ENCODE assay signal across 11 cellular contexts in the genomic region with DNA sequence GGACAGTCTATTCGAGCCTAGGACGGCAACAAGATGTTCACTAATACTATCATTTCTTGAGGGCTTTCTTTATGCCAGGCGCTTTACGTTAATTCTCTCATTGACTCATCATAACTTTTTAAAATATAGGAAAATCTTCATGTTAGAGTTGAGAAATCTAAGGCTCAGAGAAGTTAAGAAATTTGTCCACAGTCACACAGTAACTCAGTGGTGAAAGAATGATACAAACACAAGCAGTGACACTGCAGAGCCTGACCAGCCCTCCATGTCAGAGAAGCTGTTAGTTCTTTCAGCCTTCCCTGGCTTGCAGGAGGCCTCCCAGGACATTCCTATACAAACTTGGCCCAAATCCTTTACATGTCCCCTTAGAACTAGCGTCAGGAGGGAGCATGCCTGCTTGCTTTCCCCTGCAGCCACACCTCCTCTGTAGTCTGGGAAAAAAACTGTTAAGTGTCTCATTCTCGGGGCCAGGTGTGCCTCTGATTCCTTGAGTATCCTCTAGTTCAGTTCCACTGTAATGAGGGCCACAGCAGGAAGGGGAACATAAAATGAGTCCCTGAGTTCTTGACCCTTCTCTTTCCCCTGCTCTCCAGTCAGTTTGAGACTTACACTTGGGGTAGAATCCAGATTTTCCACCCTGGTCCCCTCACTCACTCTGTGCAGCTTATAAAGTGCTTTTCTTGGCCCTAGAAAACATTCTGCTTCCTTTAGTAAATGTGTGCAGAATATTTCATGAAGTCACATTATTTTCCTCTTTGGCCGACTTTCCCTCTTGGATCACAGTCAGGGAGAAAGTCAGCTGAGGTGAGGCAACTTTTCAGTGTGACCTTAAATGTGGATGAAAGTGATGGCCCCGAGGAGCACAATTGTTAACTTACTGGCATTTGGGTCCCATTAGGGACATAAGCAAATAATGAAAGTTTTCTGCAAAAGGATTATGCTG.
DNase-seq lines count a peak whose midpoint lies in the region; ATAC-seq, FAIRE-seq and TF ChIP-seq lines count a peak whose summit lies in the region.
"Had no signal": no experiment of that assay in that cellular context is flagged by ENCODE, and none has a peak within 500 bp of the region (broad histone marks: within the 10 kb centered on the region; RNA-seq: fewer than 3 reads in every experiment).

No MANE protein-coding gene starts in this region.

- POLR2A ChIA-PET in A549 (lab: Yijun Ruan, JAX) = no interaction called here

- no peaks in the 10 kb centered on the region for H4K20me1 ChIP-seq in osteoblast (ENCODE audit: insufficient read depth, low read length)

- 80% methylated on average over 8 of the region's 8 CpGs for WGBS in A549 (ENCODE audit: missing lambda C conversion rate)

- H2AFZ ChIP-seq in osteoblast (ENCODE audit: low read length) = peak overlapping the region; percentile 6

- TF ChIP-seq CTCF in A549 (IDR thresholded peaks at IDR 0.05) (no peak), osteoblast (IDR thresholded peaks at IDR 0.05; ENCODE audit: extremely low read depth, low read depth, low read length) (no peak)

- no peak for TF ChIP-seq POLR2A in A549 (IDR thresholded peaks at IDR 0.05; ENCODE audit: low read length)

- no peaks in the 10 kb centered on the region for H3K79me2 ChIP-seq in osteoblast (ENCODE audit: insufficient read depth, low read length)

- H3K27ac ChIP-seq in A549 (peak overlapping the region; percentile 96 to 99), osteoblast (ENCODE audit: low read depth, low read length) (peak overlapping the region; percentile 75)

- H3K4me1 ChIP-seq in A549 (peaks cover 46% of the 10 kb centered on the region), osteoblast (ENCODE audit: insufficient read depth, low read length) (peaks cover 30% of the 10 kb centered on the region)
- H3K4me1 ChIP-seq: BE2C had no signal

- H3K27me3 ChIP-seq in osteoblast (ENCODE audit: insufficient read depth, low read length) = no peaks in the 10 kb centered on the region
- H3K27me3 ChIP-seq: BE2C had no signal

- H3K4me3 ChIP-seq in A549 (no peak overlapping the region), osteoblast (ENCODE audit: insufficient read depth, low read length) (no peak overlapping the region)

- no peak for TF ChIP-seq RAD21 in A549 (conservative IDR thresholded peaks at IDR 0.05 in 1 of 2, IDR thresholded peaks at IDR 0.05 in 1 of 2)

- H3K36me3 ChIP-seq in osteoblast (ENCODE audit: insufficient read depth, low read length) = no peaks in the 10 kb centered on the region
- H3K36me3 ChIP-seq: BE2C had no signal

- no peaks in the 10 kb centered on the region for H3K27me3 Mint-ChIP-seq in activated T-helper 17 cell treated with anti-CD3 and anti-CD28 coated beads, Interleukin-2, amount 50 U/mL, for 72 hours
- H3K27me3 Mint-ChIP-seq: dendritic cell treated with granulocyte-macrophage colony-stimulating factor and Interleukin-4, amounts not matched to agents 40 ng/mL and 50 ng/mL, for 4 days had no signal

- DNase-seq in A549 (ENCODE audit: low read depth in 1 of 2, low spot score in 1 of 2) (no peak), globus pallidus (ENCODE audit: low spot score) (peak; percentile 59), osteoblast (ENCODE audit: insufficient read length, low spot score, missing footprints) (peak; percentile 31), mesenteric fat pad (ENCODE audit: low spot score) (no peak), HCEC 1CT (no peak), NCI-H1930 (lab: John Stamatoyannopoulos, UW) (no peak)
- DNase-seq: BE2C, NCI-H69 had no signal

- peaks cover 17% of the 10 kb centered on the region for H3K4me1 Mint-ChIP-seq in activated T-helper 17 cell treated with anti-CD3 and anti-CD28 coated beads, Interleukin-2, amount 50 U/mL, for 72 hours

- H3K36me3 Mint-ChIP-seq in activated T-helper 17 cell treated with anti-CD3 and anti-CD28 coated beads, Interleukin-2, amount 50 U/mL, for 72 hours (ENCODE audit: low read depth) = peaks cover 99% of the 10 kb centered on the region

- H3K4me3 Mint-ChIP-seq in activated T-helper 17 cell treated with anti-CD3 and anti-CD28 coated beads, Interleukin-2, amount 50 U/mL, for 72 hours = no peak overlapping the region
- H3K4me3 Mint-ChIP-seq: dendritic cell treated with granulocyte-macrophage colony-stimulating factor and Interleukin-4, amounts not matched to agents 40 ng/mL and 50 ng/mL, for 4 days had no signal

- H3K9me3 Mint-ChIP-seq in activated T-helper 17 cell treated with anti-CD3 and anti-CD28 coated beads, Interleukin-2, amount 50 U/mL, for 72 hours = no peaks in the 10 kb centered on the region
- H3K9me3 Mint-ChIP-seq: dendritic cell treated with granulocyte-macrophage colony-stimulating factor and Interleukin-4, amounts not matched to agents 40 ng/mL and 50 ng/mL, for 4 days had no signal

- TF ChIP-seq EP300 in A549 (IDR thresholded peaks at IDR 0.05) = no peak

- CTCF ChIA-PET in A549 (lab: Yijun Ruan, JAX) = interaction anchor here (0.6 to 1.1 kb wide), 3 partner anchors 19 to 986 kb away, joined by 3 to 4 read pairs (median 4); no protein-coding TSS in a partner anchor

- no peak for FAIRE-seq in A549 (lab: Jason Lieb, UNC)

- H3K9me3 ChIP-seq in A549 (no peaks in the 10 kb centered on the region), osteoblast (ENCODE audit: low read depth, low read length) (no peaks in the 10 kb centered on the region)
- H3K9me3 ChIP-seq: BE2C had no signal

- H3K4me2 ChIP-seq in A549 (no peak overlapping the region), osteoblast (ENCODE audit: insufficient read depth, low read length) (peak overlapping the region; percentile 13)

- ATAC-seq in A549 (no peak), GM21447 (IDR thresholded peaks at IDR 0.05; ENCODE audit: unreplicated experiment) (no peak)
- no peak for ATAC-seq in activated T-helper 17 cell treated with anti-CD3 and anti-CD28 coated beads, Interleukin-2, amount 50 U/mL, for 72 hours (replicated peaks)

- peak overlapping the region; percentile 73 for H3K27ac Mint-ChIP-seq in activated T-helper 17 cell treated with anti-CD3 and anti-CD28 coated beads, Interleukin-2, amount 50 U/mL, for 72 hours
- H3K27ac Mint-ChIP-seq: dendritic cell treated with granulocyte-macrophage colony-stimulating factor and Interleukin-4, amounts not matched to agents 40 ng/mL and 50 ng/mL, for 4 days had no signal

TF ChIP-seq in A549, 52 proteins besides CTCF, POLR2A, EP300 and RAD21:
- TF ChIP-seq PHF8 (IDR thresholded peaks at IDR 0.05; ENCODE audit: borderline replicate concordance, low read depth) (no peak), JUNB (IDR thresholded peaks at IDR 0.05) (no peak)
- TF ChIP-seq, protein P1, sequence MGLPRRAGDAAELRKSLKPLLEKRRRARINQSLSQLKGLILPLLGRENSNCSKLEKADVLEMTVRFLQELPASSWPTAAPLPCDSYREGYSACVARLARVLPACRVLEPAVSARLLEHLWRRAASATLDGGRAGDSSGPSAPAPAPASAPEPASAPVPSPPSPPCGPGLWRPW (IDR thresholded peaks at IDR 0.05) = no peak

Comparison
In these comparisons a context has a peak if more than half of its experiments do, and no peak if none do; other contexts are left out.
1. DNase-seq: peak in globus pallidus (single experiment) and osteoblast (single experiment); none in A549 (0 of 2), mesenteric fat pad (single experiment), HCEC 1CT (single experiment) and NCI-H1930 (0 of 2).